1 cellular context compared by ENCODE assay signal in genomic region chr10:13161267-13162012, GRCh38.
TF ChIP-seq lines count a peak whose summit lies in the region.

Gene MCM10 (plus strand): TSS chr10:13161558. CDS start chr10:13164203, 2,645 bp downstream.

TF ChIP-seq in HepG2, 621 proteins besides CTCF, POLR2A, EP300 and RAD21 (continued from another document and continues in another):
- TF ChIP-seq PREB (CRISPR knock-in tag; IDR thresholded peaks at IDR 0.05) (no peak), MLXIP (CRISPR knock-in tag; IDR thresholded peaks at IDR 0.05; ENCODE audit: borderline replicate concordance) (no peak), GRHL1 (CRISPR knock-in tag; conservative IDR thresholded peaks at IDR 0.05) (no peak), DNMT1 (CRISPR knock-in tag; IDR thresholded peaks at IDR 0.05) (no peak), MAF1 (CRISPR knock-in tag; IDR thresholded peaks at IDR 0.05; ENCODE audit: borderline replicate concordance) (peak; percentile 61; the same call in 1 of the 2 replicates), FOXA1 (IDR thresholded peaks at IDR 0.05) (no peak), FOXA1 (CRISPR knock-in tag; IDR thresholded peaks at IDR 0.05) (peak; percentile 41; the same call in 1 of the 2 replicates), ZNF12 (CRISPR knock-in tag; IDR thresholded peaks at IDR 0.05) (no peak), POGK (CRISPR knock-in tag; conservative IDR thresholded peaks at IDR 0.05) (peak; percentile 39), ZNF256 (CRISPR knock-in tag; conservative IDR thresholded peaks at IDR 0.05) (no peak), ZNF7 (CRISPR knock-in tag; IDR thresholded peaks at IDR 0.05) (no peak), LBX2 (CRISPR knock-in tag; IDR thresholded peaks at IDR 0.05; ENCODE audit: borderline replicate concordance) (no peak), XRCC5 (optimal IDR thresholded peaks at IDR 0.05; ENCODE audit: low read length) (peak; percentile 85), CREB1 (IDR thresholded peaks at IDR 0.05) (peak; percentile 97), CREB1 (CRISPR knock-in tag; IDR thresholded peaks at IDR 0.05) (peak; percentile 98), EED (CRISPR knock-in tag; IDR thresholded peaks at IDR 0.05) (no peak), ZKSCAN1 (IDR thresholded peaks at IDR 0.05; ENCODE audit: low read length) (no peak), NFE2L1 (CRISPR knock-in tag; IDR thresholded peaks at IDR 0.05; ENCODE audit: borderline replicate concordance) (no peak), ATF3 (CRISPR knock-in tag; IDR thresholded peaks at IDR 0.05) (no peak), MIXL1 (CRISPR knock-in tag; IDR thresholded peaks at IDR 0.05) (peak; percentile 21; the same call in 1 of the 2 replicates), NCOR1 (IDR thresholded peaks at IDR 0.05; ENCODE audit: borderline replicate concordance, low read length) (no peak), SP4 (CRISPR knock-in tag; IDR thresholded peaks at IDR 0.05) (peak; percentile 85), HNF1A (IDR thresholded peaks at IDR 0.05; ENCODE audit: low read depth) (no peak), HNF1A (CRISPR knock-in tag; IDR thresholded peaks at IDR 0.05; ENCODE audit: borderline replicate concordance) (no peak), HOXD1 (CRISPR knock-in tag; IDR thresholded peaks at IDR 0.05) (0 out of 2 replicates have a peak, but pooled peaks have one; percentile 22), ETS1 (CRISPR knock-in tag; IDR thresholded peaks at IDR 0.05) (no peak), ZNF264 (CRISPR knock-in tag; IDR thresholded peaks at IDR 0.05) (no peak), ZNF546 (CRISPR knock-in tag; conservative IDR thresholded peaks at IDR 0.05) (0 out of 2 replicates have a peak, but pooled peaks have one; percentile 14), GABPA (IDR thresholded peaks at IDR 0.05; ENCODE audit: low read depth, low read length) (peak; percentile 68), GABPA (CRISPR knock-in tag; IDR thresholded peaks at IDR 0.05; ENCODE audit: low read depth) (peak; percentile 94), ZNF580 (CRISPR knock-in tag; IDR thresholded peaks at IDR 0.05; ENCODE audit: borderline replicate concordance, low read depth) (peak; percentile 74; the same call in 1 of the 2 replicates), ZNF564 (CRISPR knock-in tag; IDR thresholded peaks at IDR 0.05) (no peak), MLX (CRISPR knock-in tag; IDR thresholded peaks at IDR 0.05) (no peak), FOXO4 (CRISPR knock-in tag; conservative IDR thresholded peaks at IDR 0.05) (0 out of 2 replicates have a peak, but pooled peaks have one; percentile 55), ZNF589 (CRISPR knock-in tag; conservative IDR thresholded peaks at IDR 0.05) (no peak), CBX1 (IDR thresholded peaks at IDR 0.05; ENCODE audit: low read depth) (no peak), ZNF841 (CRISPR knock-in tag; IDR thresholded peaks at IDR 0.05; ENCODE audit: borderline replicate concordance) (no peak), RBFOX2 (IDR thresholded peaks at IDR 0.05; ENCODE audit: low read depth, low read length) (peak; percentile 67), ZNF784 (CRISPR knock-in tag; IDR thresholded peaks at IDR 0.05; ENCODE audit: borderline replicate concordance) (peak; percentile 61; the same call in 1 of the 2 replicates), THAP8 (CRISPR knock-in tag; IDR thresholded peaks at IDR 0.05; ENCODE audit: borderline replicate concordance) (no peak), ZNF883 (CRISPR knock-in tag; IDR thresholded peaks at IDR 0.05; ENCODE audit: not compliant biosample characterization) (no peak), ZBTB34 (CRISPR knock-in tag; IDR thresholded peaks at IDR 0.05) (no peak)
